In genomic region chr14:22452330-22452729, GRCh38 we compare ENCODE assay signal across 19 cellular contexts.
A peak's percentile ranks its signal among the peaks of the same experiment; 100 is the strongest.
DNase-seq lines count a peak whose midpoint lies in the region; ATAC-seq and TF ChIP-seq lines count a peak whose summit lies in the region.
"Had no signal": no experiment of that assay in that cellular context is flagged by ENCODE, and none has a peak within 500 bp of the region (broad histone marks: within the 10 kb centered on the region; RNA-seq: fewer than 3 reads in every experiment).

No MANE protein-coding gene starts in this region.

- CTCF ChIA-PET in activated naive CD4-positive, alpha-beta T cell treated with anti-CD3 and anti-CD28 coated beads, Interleukin-2, amount 10 ng/mL, durations not matched to agents 7 days and 5 days (lab: Charles Lee) = no interaction called here
- CTCF ChIA-PET in T-cell (lab: Charles Lee) = no interaction called here

- no peak overlapping the region for H3K27ac Mint-ChIP-seq in T-helper 2 cell treated with Interferon-gamma antibody and Interleukin-4, amounts not matched to agents 5 μg/mL and 100 μg/mL, for 36 hours
- no peak overlapping the region for H3K27ac Mint-ChIP-seq in activated naive CD4-positive, alpha-beta T cell treated with anti-CD3 and anti-CD28 coated beads, Interleukin-2, amount 10 ng/mL, durations not matched to agents 7 days and 5 days
- H3K27ac Mint-ChIP-seq in activated naive CD4-positive, alpha-beta T cell treated with anti-CD3 and anti-CD28 coated beads, Interleukin-2, amount 50 U/mL, for 72 hours = no peak overlapping the region
- peak overlapping the region in 1 of 2 donors; percentile 43 for H3K27ac Mint-ChIP-seq in T-cell
- H3K27ac Mint-ChIP-seq in natural killer cell = peak overlapping the region; percentile 80 to 89
- H3K27ac Mint-ChIP-seq: CD4-positive, alpha-beta memory T cell; GM23338 had no signal

- DNase-seq in T-helper 2 cell treated with Interferon-gamma antibody and Interleukin-4, amounts not matched to agents 5 μg/mL and 100 μg/mL, for 36 hours (ENCODE audit: low spot score) = no peak
- DNase-seq in T-helper 2 cell (no peak), T-cell (no peak), natural killer cell (no peak)
- no peak for DNase-seq in activated naive CD4-positive, alpha-beta T cell treated with anti-CD3 and anti-CD28 coated beads, Interleukin-2, amount 10 ng/mL, durations not matched to agents 7 days and 5 days
- DNase-seq in activated naive CD4-positive, alpha-beta T cell treated with anti-CD3 and anti-CD28 coated beads, Interleukin-2, amount 50 U/mL, for 72 hours (ENCODE audit: low spot score in 2 of 2) = no peak
- no peak for DNase-seq in activated CD8-positive, alpha-beta memory T cell treated with anti-CD3 and anti-CD28 coated beads, Interleukin-2, amount 50 U/mL, for 4 hours
- DNase-seq: 8988T; CD4-positive, alpha-beta memory T cell; DMS79; MV-4-11; NCI-H1436; NCI-H2081 treated with DMSO at 0.1 percent for 48 hours; NCI-H510A; NCI-H774; RPMI8226 had no signal

- peak overlapping the region; percentile 46 for H3K4me3 Mint-ChIP-seq in T-helper 2 cell treated with Interferon-gamma antibody and Interleukin-4, amounts not matched to agents 5 μg/mL and 100 μg/mL, for 36 hours
- peak overlapping the region; percentile 35 for H3K4me3 Mint-ChIP-seq in activated naive CD4-positive, alpha-beta T cell treated with anti-CD3 and anti-CD28 coated beads, Interleukin-2, amount 10 ng/mL, durations not matched to agents 7 days and 5 days
- H3K4me3 Mint-ChIP-seq in T-cell (peak overlapping the region; percentile 53 to 70 (median 68)), natural killer cell (peak overlapping the region; percentile 96)
- H3K4me3 Mint-ChIP-seq: GM23338 had no signal

- no peaks in the 10 kb centered on the region for H3K9me3 Mint-ChIP-seq in T-helper 2 cell treated with Interferon-gamma antibody and Interleukin-4, amounts not matched to agents 5 μg/mL and 100 μg/mL, for 36 hours
- no peaks in the 10 kb centered on the region for H3K9me3 Mint-ChIP-seq in activated naive CD4-positive, alpha-beta T cell treated with anti-CD3 and anti-CD28 coated beads, Interleukin-2, amount 10 ng/mL, durations not matched to agents 7 days and 5 days
- no peaks in the 10 kb centered on the region for H3K9me3 Mint-ChIP-seq in activated naive CD4-positive, alpha-beta T cell treated with anti-CD3 and anti-CD28 coated beads, Interleukin-2, amount 50 U/mL, for 72 hours
- no peaks in the 10 kb centered on the region for H3K9me3 Mint-ChIP-seq in T-cell
- H3K9me3 Mint-ChIP-seq in natural killer cell = no peaks in the 10 kb centered on the region
- H3K9me3 Mint-ChIP-seq: CD4-positive, alpha-beta memory T cell; GM23338 had no signal

- no peaks in the 10 kb centered on the region for H3K27me3 Mint-ChIP-seq in T-helper 2 cell treated with Interferon-gamma antibody and Interleukin-4, amounts not matched to agents 5 μg/mL and 100 μg/mL, for 36 hours (ENCODE audit: low read depth)
- no peaks in the 10 kb centered on the region for H3K27me3 Mint-ChIP-seq in activated naive CD4-positive, alpha-beta T cell treated with anti-CD3 and anti-CD28 coated beads, Interleukin-2, amount 10 ng/mL, durations not matched to agents 7 days and 5 days
- H3K27me3 Mint-ChIP-seq in T-cell (no peaks in the 10 kb centered on the region), natural killer cell (ENCODE audit: low read depth in 2 of 2) (no peaks in the 10 kb centered on the region)
- H3K27me3 Mint-ChIP-seq: CD4-positive, alpha-beta memory T cell had no signal

- intact Hi-C loops in natural killer cell (cut with micrococcal nuclease) = no loop called here

- H3K36me3 Mint-ChIP-seq in T-helper 2 cell treated with Interferon-gamma antibody and Interleukin-4, amounts not matched to agents 5 μg/mL and 100 μg/mL, for 36 hours (ENCODE audit: low read depth) = no peaks in the 10 kb centered on the region
- no peaks in the 10 kb centered on the region for H3K36me3 Mint-ChIP-seq in activated naive CD4-positive, alpha-beta T cell treated with anti-CD3 and anti-CD28 coated beads, Interleukin-2, amount 10 ng/mL, durations not matched to agents 7 days and 5 days
- H3K36me3 Mint-ChIP-seq in activated naive CD4-positive, alpha-beta T cell treated with anti-CD3 and anti-CD28 coated beads, Interleukin-2, amount 50 U/mL, for 72 hours = no peaks in the 10 kb centered on the region
- H3K36me3 Mint-ChIP-seq in T-cell (no peaks in the 10 kb centered on the region), natural killer cell (peaks cover 63% of the 10 kb centered on the region)
- H3K36me3 Mint-ChIP-seq: CD4-positive, alpha-beta memory T cell had no signal

- no peak for ATAC-seq in activated naive CD4-positive, alpha-beta T cell treated with anti-CD3 and anti-CD28 coated beads, Interleukin-2, amount 50 U/mL, for 72 hours
- ATAC-seq in T-cell (replicated peaks in 1 of 4) (no peak), natural killer cell (no peak), GM18511 (IDR thresholded peaks at IDR 0.05; ENCODE audit: unreplicated experiment) (no peak)
- ATAC-seq: GM23338, HCT116 had no signal

- H3K4me1 Mint-ChIP-seq in T-helper 2 cell treated with Interferon-gamma antibody and Interleukin-4, amounts not matched to agents 5 μg/mL and 100 μg/mL, for 36 hours (ENCODE audit: low read depth) = no peaks in the 10 kb centered on the region
- H3K4me1 Mint-ChIP-seq in activated naive CD4-positive, alpha-beta T cell treated with anti-CD3 and anti-CD28 coated beads, Interleukin-2, amount 10 ng/mL, durations not matched to agents 7 days and 5 days = no peaks in the 10 kb centered on the region
- H3K4me1 Mint-ChIP-seq in T-cell (peaks cover 0 to 3% (median 0%) of the 10 kb centered on the region in 3 donors), natural killer cell (peaks cover 95 to 99% of the 10 kb centered on the region in 2 donors)
- H3K4me1 Mint-ChIP-seq: CD4-positive, alpha-beta memory T cell had no signal

- TF ChIP-seq CTCF in natural killer cell (IDR thresholded peaks at IDR 0.05) = no peak

- POLR2A ChIA-PET in T-cell (lab: Charles Lee) = no interaction called here

Comparison
In these comparisons a context has a peak if more than half of its experiments do, and no peak if none do; other contexts are left out.
1. H3K27ac Mint-ChIP-seq: peak in natural killer cell (2 of 2); none in T-helper 2 cell treated with Interferon-gamma antibody and Interleukin-4, amounts not matched to agents 5 μg/mL and 100 μg/mL, for 36 hours (single experiment), activated naive CD4-positive, alpha-beta T cell treated with anti-CD3 and anti-CD28 coated beads, Interleukin-2, amount 10 ng/mL, durations not matched to agents 7 days and 5 days (single experiment) and activated naive CD4-positive, alpha-beta T cell treated with anti-CD3 and anti-CD28 coated beads, Interleukin-2, amount 50 U/mL, for 72 hours (0 of 2).
2. H3K4me3 Mint-ChIP-seq: peak in every context shown above with its lines; median percentile 96 in natural killer cell; 68 in T-cell; 46 in T-helper 2 cell treated with Interferon-gamma antibody and Interleukin-4, amounts not matched to agents 5 μg/mL and 100 μg/mL, for 36 hours; 35 in activated naive CD4-positive, alpha-beta T cell treated with anti-CD3 and anti-CD28 coated beads, Interleukin-2, amount 10 ng/mL, durations not matched to agents 7 days and 5 days.